11 cellular contexts compared by ENCODE assay signal in the genomic region with DNA sequence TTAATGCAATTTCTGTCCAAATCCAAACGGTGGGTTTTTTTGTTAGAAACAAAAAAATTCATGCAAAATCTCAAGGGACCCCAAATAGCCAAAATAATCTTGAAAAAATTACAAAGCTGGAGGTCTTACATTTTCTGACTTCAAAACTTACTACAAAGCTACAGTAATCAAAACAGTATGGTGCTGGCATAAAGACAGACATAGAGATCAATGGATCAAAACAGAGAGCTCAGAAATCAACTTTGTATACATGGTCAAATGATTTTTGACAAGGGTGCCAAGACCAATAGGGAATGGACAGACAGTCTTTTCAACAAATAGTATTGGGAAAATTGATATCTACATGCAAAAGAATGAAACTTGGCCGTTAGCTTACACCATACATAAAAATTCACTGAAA. TPM values are rescaled to one million over a fixed set of nuclear protein-coding genes. Genes with fewer than 3 reads are reported as not detected.
"Had no signal": no experiment of that assay in that cellular context is flagged by ENCODE, and none has a peak within 500 bp of the region (broad histone marks: within the 10 kb centered on the region; RNA-seq: fewer than 3 reads in every experiment).

No MANE protein-coding gene starts in this region.

- H3K9ac ChIP-seq: GM23248 had no signal

- FAIRE-seq: H54, HepG2 had no signal

- ATAC-seq: HepG2 had no signal

- H2AFZ ChIP-seq: GM23248 had no signal

- H3K27ac ChIP-seq: GM23248, HL-60 had no signal

- DNase-seq: GM23248, GOT3, H9, HCEC 1CT, Kasumi-1, KG1 had no signal

- H3K4me3 ChIP-seq: GM23248 had no signal

RNA-seq across cellular contexts. Expression of gene CYP3A4, which starts 21.7 kb away (rescaled TPM):
- total RNA-seq: GM23248, H9 had no signal
- polyA plus RNA-seq: GM23248, IgD-negative memory B cell had no signal

RNA-seq across cellular contexts. Expression of gene CYP3A43, which starts 22.2 kb away (rescaled TPM):
- total RNA-seq: GM23248, H9, HT1080 had no signal
- polyA plus RNA-seq: GM23248, IgD-negative memory B cell had no signal
